Comparison of ENCODE assay signal across 1 cellular context in genomic region chr9:136283291-136284235, GRCh38.
TF ChIP-seq lines count a peak whose summit lies in the region.

No MANE protein-coding gene starts in this region.

TF ChIP-seq in SK-N-SH, 30 proteins besides CTCF, POLR2A, EP300 and RAD21:
- TF ChIP-seq SMC3 (IDR thresholded peaks at IDR 0.05; ENCODE audit: low read depth, low read length) (peak; percentile 84), MAX (IDR thresholded peaks at IDR 0.05; ENCODE audit: low read depth) (0 out of 2 replicates have a peak, but pooled peaks have one; percentile 19), CHD2 (IDR thresholded peaks at IDR 0.05; ENCODE audit: low read length, partially characterized antibody) (peak; percentile 34), SIN3A (IDR thresholded peaks at IDR 0.05; ENCODE audit: borderline replicate concordance, low read depth, low read length) (no peak), FOXJ3 (CRISPR knock-in tag; IDR thresholded peaks at IDR 0.05) (no peak), RXRA (IDR thresholded peaks at IDR 0.05; ENCODE audit: borderline replicate concordance, low read depth) (no peak)
